In the genomic region with DNA sequence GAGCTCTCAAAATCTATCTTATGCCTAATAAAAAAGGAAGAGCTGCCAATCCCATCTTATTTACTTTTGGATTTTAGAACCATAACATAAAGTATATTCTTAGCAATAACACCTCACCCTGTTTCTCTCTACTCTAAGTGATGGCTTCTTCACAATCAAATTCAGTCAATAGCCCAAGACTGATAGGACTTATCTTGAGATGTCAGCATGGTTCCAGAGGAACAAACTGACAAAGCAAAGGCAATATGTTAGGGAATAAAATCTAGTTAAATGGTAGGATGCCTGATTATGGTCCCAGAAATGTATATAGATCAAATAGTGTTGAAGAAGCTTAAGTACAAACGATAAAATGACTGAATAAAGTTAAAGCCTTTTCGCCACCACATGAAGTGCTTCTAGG, we compare ENCODE assay signal across 25 cellular contexts. TPM values are rescaled to one million over a fixed set of nuclear protein-coding genes. Genes with fewer than 3 reads are reported as not detected.
"Had no signal": no experiment of that assay in that cellular context is flagged by ENCODE, and none has a peak within 500 bp of the region (broad histone marks: within the 10 kb centered on the region; RNA-seq: fewer than 3 reads in every experiment).

No MANE protein-coding gene starts in this region.

- DNase-seq: activated B cell treated with CpG ODN at 0.5 μM for 24 hours; activated CD4-positive, alpha-beta T cell treated with anti-CD3 and anti-CD28 coated beads, Interleukin-2, amount 50 U/mL, for 4 hours; activated effector memory CD4-positive, alpha-beta T cell treated with anti-CD3 and anti-CD28 coated beads, Interleukin-2, amount 50 U/mL, for 16 hours; activated naive CD4-positive, alpha-beta T cell treated with anti-CD3 and anti-CD28 coated beads for 36 hours; activated naive CD8-positive, alpha-beta T cell treated with anti-CD3 and anti-CD28 coated beads, Interleukin-2, amount 10 ng/mL, durations not matched to agents 7 days and 5 days; activated T-cell treated with anti-CD3 and anti-CD28 coated beads for 4 hours; central memory CD4-positive, alpha-beta T cell; esophagus squamous epithelium; foreskin melanocyte; left lung; lower lobe of right lung; mesenchymal stem cell; mucosa of descending colon; nucleus accumbens; pancreas; sigmoid colon; small intestine; stimulated activated CD4-positive, alpha-beta T cell treated with anti-CD3 and anti-CD28 coated beads, Interleukin-4, amount 100 ng/mL, for 24 hours; trophoblast cell; uterus had no signal

- H3K27me3 ChIP-seq: esophagus squamous epithelium, left lung, sigmoid colon, uterus had no signal

- H3K27ac ChIP-seq: esophagus squamous epithelium, left lung, lower lobe of right lung, pancreas, prostate gland, sigmoid colon, thoracic aorta, uterus had no signal

- H3K4me1 ChIP-seq: esophagus squamous epithelium, lower lobe of right lung, pancreas, prostate gland, sigmoid colon, uterus had no signal

- ATAC-seq: left lung; lower lobe of right lung; mucosa of descending colon; natural killer cell treated with Interleukin-12 subunit alpha and Interleukin-12 subunit beta and Interleukin-15 and Interleukin-18, amount 100 ng/mL, for 72 hours; pancreas; stimulated activated effector memory CD8-positive, alpha-beta T cell treated with anti-CD3 and anti-CD28 coated beads, Interleukin-12 subunit alpha, Interleukin-12 subunit beta, amount 100 ng/mL, for 72 hours had no signal

- H3K36me3 ChIP-seq: esophagus squamous epithelium, left lung, lower lobe of right lung, pancreas, prostate gland, sigmoid colon, thoracic aorta, uterus had no signal

- H3K4me3 ChIP-seq: esophagus squamous epithelium, left lung, lower lobe of right lung, mucosa of descending colon, pancreas, prostate gland, sigmoid colon, thoracic aorta, uterus had no signal

RNA-seq across cellular contexts. Expression of gene DACH1, which starts 36.3 kb away (rescaled TPM):
- total RNA-seq: activated B cell treated with CpG ODN at 0.5 μM for 24 hours; activated naive CD4-positive, alpha-beta T cell treated with anti-CD3 and anti-CD28 coated beads for 36 hours; activated naive CD8-positive, alpha-beta T cell treated with anti-CD3 and anti-CD28 coated beads, Interleukin-2, amount 10 ng/mL, durations not matched to agents 7 days and 5 days; T-helper 2 cell treated with Interferon-gamma antibody and Interleukin-4, amounts not matched to agents 100 ng/mL and 5 ng/mL, for 36 hours had no signal
